ENCODE assay signal across 10 cellular contexts in genomic region chr10:84076047-84076388, GRCh38.
DNase-seq lines count a peak whose midpoint lies in the region; ATAC-seq and TF ChIP-seq lines count a peak whose summit lies in the region.
"Had no signal": no experiment of that assay in that cellular context is flagged by ENCODE, and none has a peak within 500 bp of the region (broad histone marks: within the 10 kb centered on the region; RNA-seq: fewer than 3 reads in every experiment).

No MANE protein-coding gene starts in this region.

- intact Hi-C loops in right cardiac atrium (cut with DNase I) (no loop called here), lower leg skin (cut with DNase I; ENCODE audit: low total_unique reads) (no loop called here), spleen (cut with DNase I; ENCODE audit: low total_unique reads) (no loop called here)

- no peaks in the 10 kb centered on the region for H4K20me1 ChIP-seq in GM23248 (ENCODE audit: insufficient read depth)

- H3K4me1 ChIP-seq in GM23248 (ENCODE audit: insufficient read depth): peaks cover 19% of the 10 kb centered on the region
- no peaks in the 10 kb centered on the region for H3K4me1 ChIP-seq in right cardiac atrium (ENCODE audit: control insufficient read depth, insufficient read depth, low read length)
- H3K4me1 ChIP-seq in skeletal muscle satellite cell (ENCODE audit: control insufficient read depth, insufficient read depth, low read length): peaks cover 35% of the 10 kb centered on the region
- H3K4me1 ChIP-seq in spleen: peaks cover 0 to 5% (median 0%) of the 10 kb centered on the region in 6 donors

- H3K27ac ChIP-seq in GM23248: peak overlapping the region; percentile 34
- no peak overlapping the region for H3K27ac ChIP-seq in brain microvascular endothelial cell
- H3K27ac ChIP-seq in right cardiac atrium (ENCODE audit: low read length): no peak overlapping the region
- no peak overlapping the region for H3K27ac ChIP-seq in spleen

- H3K9ac ChIP-seq in GM23248 (peak overlapping the region; percentile 43), skeletal muscle satellite cell (ENCODE audit: low read depth, low read length) (peak overlapping the region; percentile 39)

- 0 to 2% methylated on average over 1 of the region's 1 CpG for WGBS in GM23248 (ENCODE audit: low coverage in 1 of 2, low lambda C conversion rate in 2 of 2, missing lambda C conversion rate in 2 of 2), 2 experiments
- 54% methylated on average over 1 of the region's 1 CpG for WGBS in right cardiac atrium
- 54 to 76% methylated on average over 1 of the region's 1 CpG for WGBS in lower leg skin, 2 donors
- 77 to 97% (median 81%) methylated on average over 1 of the region's 1 CpG for WGBS in spleen, 5 donors

- H3F3A ChIP-seq in GM23248 (ENCODE audit: insufficient read depth): peaks cover 16% of the 10 kb centered on the region

- no peaks in the 10 kb centered on the region for H3K36me3 Mint-ChIP-seq in T-helper 2 cell treated with Interferon-gamma antibody and Interleukin-4, amounts not matched to agents 5 μg/mL and 100 μg/mL, for 36 hours (ENCODE audit: low read depth)

- no peaks in the 10 kb centered on the region for H3K27me3 ChIP-seq in GM23248 (replicated peaks; ENCODE audit: insufficient read depth)
- no peaks in the 10 kb centered on the region for H3K27me3 ChIP-seq in brain microvascular endothelial cell (replicated peaks)
- no peaks in the 10 kb centered on the region for H3K27me3 ChIP-seq in right cardiac atrium (ENCODE audit: control insufficient read depth, insufficient read depth)
- H3K27me3 ChIP-seq in skeletal muscle satellite cell (ENCODE audit: control insufficient read depth, insufficient read depth, low read length): no peaks in the 10 kb centered on the region
- no peaks in the 10 kb centered on the region for H3K27me3 ChIP-seq in spleen (replicated peaks in 1 of 7)

- H3K36me3 ChIP-seq in GM23248 (ENCODE audit: low read depth): no peaks in the 10 kb centered on the region
- no peaks in the 10 kb centered on the region for H3K36me3 ChIP-seq in brain microvascular endothelial cell (replicated peaks)
- no peaks in the 10 kb centered on the region for H3K36me3 ChIP-seq in skeletal muscle satellite cell (ENCODE audit: insufficient read depth, low read length)
- no peaks in the 10 kb centered on the region for H3K36me3 ChIP-seq in spleen

- TF ChIP-seq CTCF in brain microvascular endothelial cell (IDR thresholded peaks at IDR 0.05; ENCODE audit: low read depth, low read length, missing control alignments) (no peak), lower leg skin (IDR thresholded peaks at IDR 0.05) (no peak), spleen (IDR thresholded peaks at IDR 0.05 in 8 of 11, conservative IDR thresholded peaks at IDR 0.05 in 3 of 11) (no peak)

- TF ChIP-seq POLR2A in lower leg skin (IDR thresholded peaks at IDR 0.05): no peak
- TF ChIP-seq POLR2A in spleen (IDR thresholded peaks at IDR 0.05): no peak

- H3K9me3 ChIP-seq in GM23248 (ENCODE audit: low read depth): no peaks in the 10 kb centered on the region
- no peaks in the 10 kb centered on the region for H3K9me3 ChIP-seq in right cardiac atrium (ENCODE audit: control insufficient read depth, low read length)
- no peaks in the 10 kb centered on the region for H3K9me3 ChIP-seq in skeletal muscle satellite cell (replicated peaks; ENCODE audit: low read length)
- H3K9me3 ChIP-seq in spleen: no peaks in the 10 kb centered on the region

- no peak overlapping the region for H3K4me3 Mint-ChIP-seq in T-helper 2 cell treated with Interferon-gamma antibody and Interleukin-4, amounts not matched to agents 5 μg/mL and 100 μg/mL, for 36 hours
- H3K4me3 Mint-ChIP-seq: GM23338 had no signal

- no peaks in the 10 kb centered on the region for H3K9me3 Mint-ChIP-seq in T-helper 2 cell treated with Interferon-gamma antibody and Interleukin-4, amounts not matched to agents 5 μg/mL and 100 μg/mL, for 36 hours
- H3K9me3 Mint-ChIP-seq: GM23338 had no signal

- H3K4me3 ChIP-seq in GM23248: peak overlapping the region; percentile 38; the same call in 1 of the 2 replicates
- no peak overlapping the region for H3K4me3 ChIP-seq in brain microvascular endothelial cell (ENCODE audit: low read depth, low read length)
- no peak overlapping the region for H3K4me3 ChIP-seq in right cardiac atrium (ENCODE audit: low read length)
- peak overlapping the region; percentile 41 for H3K4me3 ChIP-seq in skeletal muscle satellite cell (ENCODE audit: low read length)
- no peak overlapping the region for H3K4me3 ChIP-seq in lower leg skin (ENCODE audit: low read depth, poor library complexity, severe bottlenecking)
- no peak overlapping the region for H3K4me3 ChIP-seq in spleen
- H3K4me3 ChIP-seq: GM23338 had no signal

- peak; percentile 82 for DNase-seq in GM23248
- DNase-seq in brain microvascular endothelial cell: peak; percentile 28
- DNase-seq in right cardiac atrium: peak in 1 of 3 donors; percentile 55
- no peak for DNase-seq in lower leg skin (ENCODE audit: low spot score in 2 of 2)
- no peak for DNase-seq in T-helper 2 cell treated with Interferon-gamma antibody and Interleukin-4, amounts not matched to agents 5 μg/mL and 100 μg/mL, for 36 hours (ENCODE audit: low spot score)
- DNase-seq in spleen: no peak
- DNase-seq: effector CD8-positive, alpha-beta T cell had no signal

- no peaks in the 10 kb centered on the region for H3K27me3 Mint-ChIP-seq in T-helper 2 cell treated with Interferon-gamma antibody and Interleukin-4, amounts not matched to agents 5 μg/mL and 100 μg/mL, for 36 hours (ENCODE audit: low read depth)

- peak; percentile 77 to 85 for ATAC-seq in right cardiac atrium
- ATAC-seq in GM18520 (IDR thresholded peaks at IDR 0.05; ENCODE audit: unreplicated experiment): no peak

- H3K4me2 ChIP-seq in GM23248 (ENCODE audit: unreplicated experiment) (peak overlapping the region; percentile 71), skeletal muscle satellite cell (ENCODE audit: low read length) (peak overlapping the region; percentile 69)
- H3K4me2 ChIP-seq: GM23338 had no signal

- H3K27ac Mint-ChIP-seq in T-helper 2 cell treated with Interferon-gamma antibody and Interleukin-4, amounts not matched to agents 5 μg/mL and 100 μg/mL, for 36 hours: no peak overlapping the region
- H3K27ac Mint-ChIP-seq: GM23338 had no signal

- in situ Hi-C loops in GM23248 (cut with MboI) (no loop called here), brain microvascular endothelial cell (cut with HindIII; ENCODE audit: low pct_ligation_motif_present, low sequenced_read_pairs) (no loop called here)

- no peaks in the 10 kb centered on the region for H3K4me1 Mint-ChIP-seq in T-helper 2 cell treated with Interferon-gamma antibody and Interleukin-4, amounts not matched to agents 5 μg/mL and 100 μg/mL, for 36 hours (ENCODE audit: low read depth)

- H3K79me2 ChIP-seq in GM23248 (ENCODE audit: insufficient read depth): no peaks in the 10 kb centered on the region

- H3K9me2 ChIP-seq in GM23248 (ENCODE audit: insufficient read depth): no peaks in the 10 kb centered on the region

- peak overlapping the region; percentile 85 for H2AFZ ChIP-seq in GM23248

Comparison
In these comparisons a context has a peak if more than half of its experiments do, and no peak if none do; other contexts are left out.
1. DNase-seq: peak in GM23248 (single experiment) and brain microvascular endothelial cell (single experiment); none in lower leg skin (0 of 2), T-helper 2 cell treated with Interferon-gamma antibody and Interleukin-4, amounts not matched to agents 5 μg/mL and 100 μg/mL, for 36 hours (single experiment) and spleen (single experiment).
2. H3K4me3 ChIP-seq: peak in GM23248 (single experiment) and skeletal muscle satellite cell (single experiment); none in brain microvascular endothelial cell (single experiment), right cardiac atrium (single experiment), lower leg skin (single experiment) and spleen (0 of 8).